ENCODE assay signal across 12 cellular contexts in the genomic region with DNA sequence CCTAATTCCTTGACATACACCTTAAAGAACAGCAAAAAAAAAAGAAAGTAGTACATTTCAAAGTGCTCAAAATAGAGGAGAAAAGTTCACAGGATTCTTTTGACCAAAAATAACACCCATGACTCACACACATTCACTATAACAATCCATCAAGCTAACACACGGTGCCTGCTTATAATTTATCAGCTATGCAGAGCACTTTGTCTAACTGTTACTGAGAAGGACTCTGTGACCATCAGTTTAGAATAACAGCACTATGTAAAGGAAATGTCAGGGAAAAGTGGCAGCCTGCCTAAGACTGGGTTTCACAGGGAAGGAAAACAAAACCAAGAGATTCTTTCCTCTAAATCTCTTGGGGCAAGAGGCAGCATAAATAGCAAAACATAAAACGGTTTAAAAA. TPM values are rescaled to one million over a fixed set of nuclear protein-coding genes. Genes with fewer than 3 reads are reported as not detected.
DNase-seq lines count a peak whose midpoint lies in the region; ATAC-seq and TF ChIP-seq lines count a peak whose summit lies in the region.
"Had no signal": no experiment of that assay in that cellular context is flagged by ENCODE, and none has a peak within 500 bp of the region (broad histone marks: within the 10 kb centered on the region; RNA-seq: fewer than 3 reads in every experiment).

No MANE protein-coding gene starts in this region.

- H3K9me3 ChIP-seq in heart right ventricle: peaks cover 0 to 4% (median 0%) of the 10 kb centered on the region in 11 donors
- H3K9me3 ChIP-seq: Caco-2, Peyer's patch had no signal

- CTCF ChIA-PET in RWPE1 (lab: Yijun Ruan, JAX): no interaction called here

- peak; percentile 43 to 96 (median 86) for ATAC-seq in heart right ventricle
- no peak for ATAC-seq in HG03460 (IDR thresholded peaks at IDR 0.05; ENCODE audit: unreplicated experiment)

- in situ Hi-C loops in astrocyte of the spinal cord (cut with HindIII; ENCODE audit: low sequenced_read_pairs): no loop called here

- H3K27me3 ChIP-seq in heart right ventricle: no peaks in the 10 kb centered on the region
- H3K27me3 ChIP-seq: Peyer's patch had no signal

- no peak for TF ChIP-seq CTCF in astrocyte of the spinal cord (IDR thresholded peaks at IDR 0.05; ENCODE audit: low read depth, low read length)
- no peak for TF ChIP-seq CTCF in heart right ventricle (IDR thresholded peaks at IDR 0.05)
- no peak for TF ChIP-seq CTCF in RWPE1 (conservative IDR thresholded peaks at IDR 0.05; ENCODE audit: low read depth)

- intact Hi-C loops in heart right ventricle (cut with DNase I): no loop called here

- H3K36me3 ChIP-seq in heart right ventricle: peaks cover 0 to 3% (median 0%) of the 10 kb centered on the region in 9 donors
- H3K36me3 ChIP-seq: Peyer's patch had no signal

- H3K4me3 ChIP-seq in astrocyte of the spinal cord (ENCODE audit: low read depth, low read length) (no peak overlapping the region), heart right ventricle (peak overlapping the region in 2 of 10 donors; percentile 0 to 5), skeletal muscle cell (ENCODE audit: low read depth, low read length) (no peak overlapping the region)
- H3K4me3 ChIP-seq: Peyer's patch had no signal

- POLR2A ChIA-PET in RWPE1 (lab: Yijun Ruan, JAX; ENCODE audit: low non-redundant PET): no interaction called here

- peak; percentile 95 for DNase-seq in EH (ENCODE audit: low read depth)
- peak; percentile 75 for DNase-seq in astrocyte of the spinal cord (ENCODE audit: low read depth, low spot score)
- DNase-seq in heart right ventricle: peak in 1 of 2 donors; percentile 16
- DNase-seq in skeletal muscle cell (ENCODE audit: low read depth): peak; percentile 69
- no peak for DNase-seq in RWPE1 (ENCODE audit: low spot score)
- DNase-seq in NOMO-1 (lab: John Stamatoyannopoulos, UW; ENCODE audit: unreplicated experiment in 2 of 2): no peak
- no peak for DNase-seq in DMS79 treated with DMSO at 0.1 percent for 48 hours (lab: John Stamatoyannopoulos, UW)
- DNase-seq: activated CD4-positive, alpha-beta T cell treated with anti-CD3 and anti-CD28 coated beads for 1 hour; activated naive CD4-positive, alpha-beta T cell treated with anti-CD3 and anti-CD28 coated beads, Interleukin-2, amount 50 U/mL, for 16 hours; Caco-2; Peyer's patch had no signal

- H3K27ac ChIP-seq in heart right ventricle (peak overlapping the region in 8 of 10 donors; percentile 10 to 65 (median 46)), RWPE1 (no peak overlapping the region)

- H3K4me1 ChIP-seq in heart right ventricle: peaks cover 11 to 36% (median 21%) of the 10 kb centered on the region in 9 donors
- H3K4me1 ChIP-seq: Caco-2 had no signal

- WGBS in heart right ventricle, 2 donors: 10 to 11% methylated on average over 2 of the region's 2 CpGs

RNA-seq across cellular contexts. Expression of a gene that starts 54.8 kb away (rescaled TPM):
- 10 to 100 TPM in 3 of 10 donors, 1 to 10 TPM in 7; 8.0 to 17.7 (median 9.3) TPM for total RNA-seq in heart right ventricle
- polyA plus RNA-seq in heart right ventricle: 1 to 10 TPM; 6.1 to 9.5 TPM

Comparison
In these comparisons a context has a peak if more than half of its experiments do, and no peak if none do; other contexts are left out.
1. DNase-seq: peak in EH (single experiment), astrocyte of the spinal cord (single experiment) and skeletal muscle cell (single experiment); none in RWPE1 (single experiment), NOMO-1 (0 of 2) and DMS79 treated with DMSO at 0.1 percent for 48 hours (single experiment).